12 cellular contexts compared by ENCODE assay signal in genomic region chr1:235090406-235091069, GRCh38. TPM values are rescaled to one million over a fixed set of nuclear protein-coding genes. Genes with fewer than 3 reads are reported as not detected.
DNase-seq lines count a peak whose midpoint lies in the region; ATAC-seq, FAIRE-seq and TF ChIP-seq lines count a peak whose summit lies in the region.
"Had no signal": no experiment of that assay in that cellular context is flagged by ENCODE, and none has a peak within 500 bp of the region (broad histone marks: within the 10 kb centered on the region; RNA-seq: fewer than 3 reads in every experiment).

No MANE protein-coding gene starts in this region.

- no peak for TF ChIP-seq CTCF in HepG2 (CRISPR knock-in tag; IDR thresholded peaks at IDR 0.05)
- no peak for TF ChIP-seq CTCF in right lobe of liver (IDR thresholded peaks at IDR 0.05)
- TF ChIP-seq CTCF in mesothelial cell of epicardium (IDR thresholded peaks at IDR 0.05; ENCODE audit: unreplicated experiment): no peak
- TF ChIP-seq CTCF in foreskin fibroblast (IDR thresholded peaks at IDR 0.05; ENCODE audit: low read depth, low read length): no peak
- no peak for TF ChIP-seq CTCF in testis (IDR thresholded peaks at IDR 0.05)

- CTCF ChIA-PET in HepG2 (lab: Yijun Ruan, JAX; ENCODE audit: low intra/inter-chr PET ratio, low total read pairs): no interaction called here

- TF ChIP-seq EP300 in HepG2 (IDR thresholded peaks at IDR 0.05; ENCODE audit: low read depth in 2 of 2, low read length in 2 of 2) (no peak), HepG2 (CRISPR knock-in tag; IDR thresholded peaks at IDR 0.05; ENCODE audit: borderline replicate concordance) (no peak)

- H3K27me3 ChIP-seq in HepG2 (ENCODE audit: control insufficient read depth in 1 of 2, insufficient read depth in 2 of 2, low read length in 2 of 2) (no peaks in the 10 kb centered on the region), right lobe of liver (no peaks in the 10 kb centered on the region), ectodermal cell (ENCODE audit: control insufficient read depth, insufficient read depth, low read length, poor library complexity, severe bottlenecking) (no peaks in the 10 kb centered on the region), testis (no peaks in the 10 kb centered on the region)

- POLR2A ChIA-PET in HepG2 (lab: Yijun Ruan, JAX): interaction anchor here (0.7 to 1.3 kb wide), 4 partner anchors 15 to 127 kb away, joined by 3 to 7 read pairs (median 4); no protein-coding TSS in a partner anchor

- H3K27ac ChIP-seq in HepG2 (ENCODE audit: extremely low read length, insufficient read depth, low read length) (no peak overlapping the region), right lobe of liver (no peak overlapping the region), ectodermal cell (ENCODE audit: insufficient read depth, low read depth, low read length, poor library complexity, severe bottlenecking) (peak overlapping the region; percentile 86), testis (no peak overlapping the region)

- WGBS in HepG2 (ENCODE audit: low lambda C conversion rate): 79% methylated on average over 20 of the region's 20 CpGs
- WGBS in right lobe of liver (ENCODE audit: insufficient coverage, low coverage, low lambda C conversion rate, missing lambda C conversion rate): 73% methylated on average over 7 of the region's 20 CpGs
- 33 to 39% methylated on average over 20 of the region's 20 CpGs for WGBS in ectodermal cell, 2 experiments
- WGBS in testis, 2 donors: 69% methylated on average over 19 to 20 of the region's 20 CpGs

- H3K36me3 Mint-ChIP-seq in mesothelial cell of epicardium: no peaks in the 10 kb centered on the region

- H2AFZ ChIP-seq in HepG2 (ENCODE audit: low read length): no peak overlapping the region

- intact Hi-C loops in HepG2 (cut with micrococcal nuclease; ENCODE audit: unreplicated experiment) (loop anchor here (10.0 kb wide), 1 partner anchor 694 kb away; no protein-coding TSS in a partner anchor), right lobe of liver (cut with DNase I) (loop anchor here in 1 of 2 donors (5.0 kb wide), 1 partner anchor 603 kb away; no protein-coding TSS in a partner anchor), testis (cut with DNase I; ENCODE audit: low total_unique reads) (no loop called here)

- H3K9me3 ChIP-seq in HepG2 (ENCODE audit: low read length): no peaks in the 10 kb centered on the region
- H3K9me3 ChIP-seq in right lobe of liver: no peaks in the 10 kb centered on the region
- H3K9me3 ChIP-seq in ectodermal cell (ENCODE audit: control insufficient read depth, low read length): no peaks in the 10 kb centered on the region
- no peaks in the 10 kb centered on the region for H3K9me3 ChIP-seq in testis

- no peaks in the 10 kb centered on the region for H4K20me1 ChIP-seq in HepG2 (ENCODE audit: insufficient read depth, low read length)

- peak overlapping the region; percentile 7 for H3K4me3 Mint-ChIP-seq in mesothelial cell of epicardium

- H3K27ac Mint-ChIP-seq in mesothelial cell of epicardium: peak overlapping the region; percentile 23

- peaks cover 17% of the 10 kb centered on the region for H3K4me1 Mint-ChIP-seq in mesothelial cell of epicardium

- ATAC-seq in HepG2 (peak; percentile 51), right lobe of liver (no peak)
- ATAC-seq: HCT116, left colon had no signal

- H3K36me3 ChIP-seq in HepG2 (replicated peaks in 1 of 2; ENCODE audit: control insufficient read depth in 1 of 2, insufficient read depth in 2 of 2, low read length in 2 of 2) (no peaks in the 10 kb centered on the region), right lobe of liver (no peaks in the 10 kb centered on the region), ectodermal cell (ENCODE audit: control insufficient read depth, insufficient read depth, low read length) (no peaks in the 10 kb centered on the region), testis (ENCODE audit: low read depth, missing control alignments) (no peaks in the 10 kb centered on the region)

- FAIRE-seq in HepG2 (lab: Jason Lieb, UNC): no peak

- H3K27me3 Mint-ChIP-seq in mesothelial cell of epicardium (ENCODE audit: low read depth): no peaks in the 10 kb centered on the region

- no peak for TF ChIP-seq POLR2A in HepG2 (IDR thresholded peaks at IDR 0.05; ENCODE audit: insufficient read depth in 1 of 2, low read depth in 2 of 2, low read length in 2 of 2)
- no peak for TF ChIP-seq POLR2A in right lobe of liver (IDR thresholded peaks at IDR 0.05)
- TF ChIP-seq POLR2A in testis (IDR thresholded peaks at IDR 0.05): no peak

- no peak for TF ChIP-seq RAD21 in HepG2 (CRISPR knock-in tag; IDR thresholded peaks at IDR 0.05)

- no TSS peak for BruUV-seq in HepG2 (replicated peaks; lab: Mats Ljungman, UMichigan)

- H3K4me3 ChIP-seq in HepG2 (replicated peaks in 1 of 3; ENCODE audit: insufficient read depth in 1 of 3, low read depth in 2 of 3, low read length in 3 of 3) (no peak overlapping the region), right lobe of liver (no peak overlapping the region), ectodermal cell (ENCODE audit: insufficient read depth, low read depth, low read length) (no peak overlapping the region), foreskin fibroblast (ENCODE audit: low read depth in 1 of 2, low read length in 2 of 2) (no peak overlapping the region), testis (no peak overlapping the region)

- DNase-seq in HepG2 (ENCODE audit: low spot score) (peak; percentile 82), right lobe of liver (no peak), mesothelial cell of epicardium (ENCODE audit: low spot score in 2 of 2, unreplicated experiment in 2 of 2) (no peak), hepatic stellate cell (ENCODE audit: low spot score) (no peak), foreskin fibroblast (no peak), testis (no peak)
- no peak for DNase-seq in stimulated activated CD4-positive, alpha-beta T cell treated with anti-CD3 and anti-CD28 coated beads, Interleukin-2, amount 100 ng/mL, for 24 hours
- DNase-seq: activated gamma-delta T cell, left colon, NCI-H1092 treated with DMSO at 0.1 percent for 48 hours had no signal

- H3K4me2 ChIP-seq in HepG2 (ENCODE audit: low read depth, low read length): no peak overlapping the region

- H3K9me3 Mint-ChIP-seq in mesothelial cell of epicardium: no peaks in the 10 kb centered on the region

- in situ Hi-C loops in HepG2 (cut with HindIII; ENCODE audit: extremely low pct_ligation_motif_present, low pct_unique_long_range_greater_than_20kb): loop anchor here (5.0 kb wide), 2 partner anchors 493 to 593 kb away; no protein-coding TSS in a partner anchor

- H3K4me1 ChIP-seq in HepG2 (ENCODE audit: insufficient read depth, low read length): peaks cover 44% of the 10 kb centered on the region
- peaks cover 0 to 7% (median 3%) of the 10 kb centered on the region in 4 donors for H3K4me1 ChIP-seq in right lobe of liver
- H3K4me1 ChIP-seq in ectodermal cell (ENCODE audit: control insufficient read depth, insufficient read depth, low read length): peaks cover 26% of the 10 kb centered on the region
- H3K4me1 ChIP-seq in testis: peaks cover 14% of the 10 kb centered on the region

- no peaks in the 10 kb centered on the region for H3K79me2 ChIP-seq in HepG2 (ENCODE audit: insufficient read depth, low read length)

- H3K9ac ChIP-seq in HepG2 (ENCODE audit: insufficient read depth, low read depth, low read length): peak overlapping the region; percentile 31; the same call in 1 of the 2 replicates

TF ChIP-seq in HepG2, 621 proteins besides CTCF, POLR2A, EP300 and RAD21 (continues in another document):
- peak; percentile 75; the same call in 1 of the 2 replicates for TF ChIP-seq ZNF263 (CRISPR knock-in tag; IDR thresholded peaks at IDR 0.05)
- no peak for TF ChIP-seq SMAD3 (CRISPR knock-in tag; IDR thresholded peaks at IDR 0.05)
- TF ChIP-seq ZFP82 (CRISPR knock-in tag; IDR thresholded peaks at IDR 0.05; ENCODE audit: borderline replicate concordance): no peak
- no peak for TF ChIP-seq ZNF275 (CRISPR knock-in tag; IDR thresholded peaks at IDR 0.05; ENCODE audit: borderline replicate concordance)

RNA-seq across cellular contexts. Expression of gene TOMM20, which starts 38.1 kb away (rescaled TPM):
- total RNA-seq in HepG2 (2016; rRNA removed; fragmentation: Illumina TruSeq; extraction: Trizol): 138 and 153 TPM in 2 replicates
- 69.4 and 87.9 TPM in 2 replicates for total RNA-seq in HepG2 (2016; cell fraction: cytosol; rRNA removed; fragmentation: Illumina TruSeq; extraction: Trizol; ENCODE audit: low read depth)
- total RNA-seq in HepG2 (2016; cell fraction: insoluble cytoplasmic fraction; rRNA removed; fragmentation: Illumina TruSeq; extraction: Trizol): 150 and 155 TPM in 2 replicates
- 161 and 181 TPM in 2 replicates for total RNA-seq in HepG2 (2016; cell fraction: membrane; rRNA removed; fragmentation: Illumina TruSeq; extraction: Trizol)
- 122 and 141 TPM in 2 replicates for total RNA-seq in HepG2 (2016; cell fraction: nucleus; rRNA removed; fragmentation: Illumina TruSeq; extraction: Trizol)
- polyA plus RNA-seq in HepG2 (2011; rRNA removed): 298 and 376 TPM in 2 replicates
- 138 and 172 TPM in 2 replicates for polyA plus RNA-seq in HepG2 (2011; cell fraction: cytosol; rRNA removed)
- polyA plus RNA-seq in HepG2 (2011; cell fraction: nucleus; rRNA removed): 48.3 and 58.7 TPM in 2 replicates
- 275 and 344 TPM in 2 replicates for polyA plus RNA-seq in HepG2 (2012)
- polyA plus RNA-seq in HepG2 (2016; cell fraction: cytosol; fragmentation: Illumina TruSeq; extraction: Trizol; ENCODE audit: low read depth): 107 and 127 TPM in 2 replicates
- polyA plus RNA-seq in HepG2 (2016; cell fraction: insoluble cytoplasmic fraction; fragmentation: Illumina TruSeq; extraction: Trizol; ENCODE audit: low read depth): 138 and 146 TPM in 2 replicates
- 182 and 204 TPM in 2 replicates for polyA plus RNA-seq in HepG2 (2016; cell fraction: membrane; fragmentation: Illumina TruSeq; extraction: Trizol; ENCODE audit: low read depth)
- 192 and 196 TPM in 2 replicates for polyA plus RNA-seq in HepG2 (2016; cell fraction: nucleus; fragmentation: Illumina TruSeq; extraction: Trizol; ENCODE audit: insufficient read depth, low read depth)
- 29.6 and 82.1 TPM in 2 replicates for polyA minus RNA-seq in HepG2 (2011; rRNA and poly(A)+ RNA removed; ENCODE audit: low replicate concordance)
- 136 and 144 TPM in 2 replicates for polyA minus RNA-seq in HepG2 (2011; cell fraction: cytosol; rRNA and poly(A)+ RNA removed)
- 77.8 and 97.8 TPM in 2 replicates for polyA minus RNA-seq in HepG2 (2011; cell fraction: nucleus; rRNA and poly(A)+ RNA removed)
- total RNA-seq in right lobe of liver: 10 to 100 TPM; 33.0 to 59.2 (median 42.7) TPM
- polyA plus RNA-seq in ectodermal cell (2013, experiment 1 of 4): 177 TPM
- 189 TPM for polyA plus RNA-seq in ectodermal cell (2013, experiment 2 of 4)
- 170 TPM for polyA plus RNA-seq in ectodermal cell (2013, experiment 3 of 4)
- polyA plus RNA-seq in ectodermal cell (2013, experiment 4 of 4): 183 TPM
- 166 to 178 TPM (median 171 TPM) in 3 replicates for total RNA-seq in mesothelial cell of epicardium
- 10 to 100 TPM; 74.7 to 80.6 TPM for total RNA-seq in testis
- 113 TPM for polyA plus RNA-seq in testis (ENCODE audit: insufficient read depth, low read depth, low replicate concordance)
